In genomic region chrX:56803849-56804681, GRCh38 we compare ENCODE assay signal across 14 cellular contexts.
DNase-seq lines count a peak whose midpoint lies in the region; ATAC-seq and TF ChIP-seq lines count a peak whose summit lies in the region.
"Had no signal": no experiment of that assay in that cellular context is flagged by ENCODE, and none has a peak within 500 bp of the region (broad histone marks: within the 10 kb centered on the region; RNA-seq: fewer than 3 reads in every experiment).

No MANE protein-coding gene starts in this region.

- no peak overlapping the region for H4K8ac ChIP-seq in neuronal stem cell (ENCODE audit: low read depth, low read length)

- H3K27me3 ChIP-seq in GM23338 (ENCODE audit: insufficient read depth) (no peaks in the 10 kb centered on the region), neuronal stem cell (ENCODE audit: control insufficient read depth in 3 of 3, insufficient read depth in 3 of 3, low read depth in 1 of 3, low read length in 3 of 3) (peaks cover 0 to 3% (median 0%) of the 10 kb centered on the region in 3 experiments)
- H3K27me3 ChIP-seq: neutrophil had no signal

- H3K9me3 Mint-ChIP-seq in GM23338 = no peaks in the 10 kb centered on the region; the same call in 1 of the 3 replicates
- H3K9me3 Mint-ChIP-seq: dendritic cell treated with granulocyte-macrophage colony-stimulating factor and Interleukin-4, amounts not matched to agents 40 ng/mL and 50 ng/mL, for 4 days; HFFc6 had no signal

- no peak overlapping the region for H2BK15ac ChIP-seq in neuronal stem cell (ENCODE audit: low read length)

- peaks cover 23% of the 10 kb centered on the region for H3K4me1 Mint-ChIP-seq in GM23338

- H4K20me1 ChIP-seq in GM23338 (replicated peaks; ENCODE audit: insufficient read depth) = no peaks in the 10 kb centered on the region

- H3K27me3 Mint-ChIP-seq in GM23338 (ENCODE audit: insufficient read depth, low read depth, poor library complexity) = peaks cover 2% of the 10 kb centered on the region
- H3K27me3 Mint-ChIP-seq: dendritic cell treated with granulocyte-macrophage colony-stimulating factor and Interleukin-4, amounts not matched to agents 40 ng/mL and 50 ng/mL, for 4 days had no signal

- H3K4ac ChIP-seq in neuronal stem cell (ENCODE audit: low read length) = no peak overlapping the region

- H3K4me2 ChIP-seq in GM23338 (no peak overlapping the region), neuronal stem cell (ENCODE audit: insufficient read depth, low read length, poor library complexity, severe bottlenecking) (no peak overlapping the region)

- ATAC-seq in GM23338 (peak; percentile 58), GM18502 (IDR thresholded peaks at IDR 0.05; ENCODE audit: poor library complexity, unreplicated experiment) (no peak), GM19463 (IDR thresholded peaks at IDR 0.05; ENCODE audit: unreplicated experiment) (no peak)

- no peak overlapping the region for H4K91ac ChIP-seq in neuronal stem cell (ENCODE audit: low read depth, low read length, poor library complexity)

- no peaks in the 10 kb centered on the region for H3F3A ChIP-seq in GM23338 (replicated peaks; ENCODE audit: low read depth)

- peaks cover 3% of the 10 kb centered on the region for H3K79me1 ChIP-seq in neuronal stem cell (ENCODE audit: low read depth, low read length)

- peaks cover 35% of the 10 kb centered on the region for H3K36me3 Mint-ChIP-seq in GM23338 (ENCODE audit: low read depth)

- H3K27ac ChIP-seq in C4-2B (peak overlapping the region; percentile 59), GM23338 (ENCODE audit: low read depth) (peak overlapping the region; percentile 45; the same call in 1 of the 2 replicates), coronary artery (peak overlapping the region in 1 of 2 donors; percentile 3), neuronal stem cell (replicated peaks; ENCODE audit: low read length) (peak overlapping the region; percentile 64)
- H3K27ac ChIP-seq: neutrophil had no signal

- TF ChIP-seq CTCF in C4-2B (conservative IDR thresholded peaks at IDR 0.05) (peak; percentile 36), GM23338 (conservative IDR thresholded peaks at IDR 0.05; ENCODE audit: low read depth in 2 of 2) (no peak), coronary artery (IDR thresholded peaks at IDR 0.05) (peak; percentile 7)

- no peak overlapping the region for H2BK120ac ChIP-seq in neuronal stem cell (ENCODE audit: low read depth, low read length)

- peaks cover 3% of the 10 kb centered on the region; the same call in 1 of the 2 replicates for H3K4me1 ChIP-seq in GM23338 (ENCODE audit: insufficient read depth)
- peaks cover 0 to 5% of the 10 kb centered on the region in 2 donors for H3K4me1 ChIP-seq in neuronal stem cell (ENCODE audit: control insufficient read depth in 2 of 2, insufficient read depth in 1 of 2, low read depth in 1 of 2, low read length in 2 of 2)

- H3K9ac ChIP-seq in neuronal stem cell (ENCODE audit: low read depth, low read length, poor library complexity) = no peak overlapping the region

- no peaks in the 10 kb centered on the region for H3K9me2 ChIP-seq in GM23338 (ENCODE audit: insufficient read depth)

- no peak overlapping the region for H3K14ac ChIP-seq in neuronal stem cell (ENCODE audit: low read length)

- H3K4me3 Mint-ChIP-seq in GM23338 = no peak overlapping the region
- H3K4me3 Mint-ChIP-seq: HFFc6 had no signal

- H3K18ac ChIP-seq in neuronal stem cell (ENCODE audit: low read length) = peak overlapping the region; percentile 19

- H3K27ac Mint-ChIP-seq in GM23338 = no peak overlapping the region
- H3K27ac Mint-ChIP-seq: dendritic cell treated with granulocyte-macrophage colony-stimulating factor and Interleukin-4, amounts not matched to agents 40 ng/mL and 50 ng/mL, for 4 days; HFFc6 had no signal

- H3K36me3 ChIP-seq in GM23338 (ENCODE audit: insufficient read depth) (no peaks in the 10 kb centered on the region), neuronal stem cell (replicated peaks in 1 of 2; ENCODE audit: control insufficient read depth in 2 of 2, insufficient read depth in 2 of 2, low read length in 2 of 2) (peaks cover 0 to 5% of the 10 kb centered on the region in 2 donors)
- H3K36me3 ChIP-seq: neutrophil had no signal

- H3K9me3 ChIP-seq in neuronal stem cell (replicated peaks in 1 of 2; ENCODE audit: control insufficient read depth in 2 of 2, insufficient read depth in 1 of 2, low read depth in 1 of 2, low read length in 2 of 2) = no peaks in the 10 kb centered on the region
- H3K9me3 ChIP-seq: neutrophil had no signal

- H2AFZ ChIP-seq in GM23338 = no peak overlapping the region
- H2AFZ ChIP-seq in neuronal stem cell (ENCODE audit: low read length) = no peak overlapping the region

- H2AK5ac ChIP-seq in neuronal stem cell (ENCODE audit: low read depth, low read length) = no peak overlapping the region

- DNase-seq in GM23338 (ENCODE audit: low spot score) = no peak
- peak; percentile 58 for DNase-seq in coronary artery (ENCODE audit: low spot score)
- no peak for DNase-seq in neuronal stem cell (ENCODE audit: low spot score)
- DNase-seq in NOMO-1 (lab: John Stamatoyannopoulos, UW; ENCODE audit: unreplicated experiment in 2 of 2) = no peak
- DNase-seq in H4 (ENCODE audit: low spot score) = no peak
- DNase-seq: DND-41, HFFc6, NCI-H2081 treated with DMSO at 0.1 percent for 48 hours, SW 1271 had no signal

- no CpG with 5 or more reads among the region's 11 CpGs for WGBS in neuronal stem cell (ENCODE audit: extremely low coverage in 2 of 2, insufficient read length in 2 of 2, insufficient replicate concordance in 1 of 2), 2 donors

- H3K23ac ChIP-seq in neuronal stem cell (ENCODE audit: low read depth, low read length, poor library complexity) = no peak overlapping the region

- H3K4me3 ChIP-seq in GM23338 = no peak overlapping the region
- peak overlapping the region; percentile 23 for H3K4me3 ChIP-seq in coronary artery
- peak overlapping the region in 1 of 2 donors; percentile 39 for H3K4me3 ChIP-seq in neuronal stem cell (ENCODE audit: low read length in 2 of 2)

- peaks cover 14% of the 10 kb centered on the region for H3K79me2 ChIP-seq in GM23338 (replicated peaks; ENCODE audit: insufficient read depth)

- H2BK12ac ChIP-seq in neuronal stem cell (ENCODE audit: low read length) = no peak overlapping the region

- no peak overlapping the region for H2BK5ac ChIP-seq in neuronal stem cell (ENCODE audit: low read length)

TF ChIP-seq in GM23338, 12 proteins besides CTCF, POLR2A, EP300 and RAD21 (continues in another document):
- TF ChIP-seq NANOG (IDR thresholded peaks at IDR 0.05; ENCODE audit: borderline replicate concordance) = no peak
- no peak for TF ChIP-seq STAT1 (IDR thresholded peaks at IDR 0.05; ENCODE audit: unreplicated experiment)
- no peak for TF ChIP-seq ZNF462 (CRISPR knock-in tag; IDR thresholded peaks at IDR 0.05)

Comparison
In these comparisons a context has a peak if more than half of its experiments do, and no peak if none do; other contexts are left out.
1. CTCF ChIP-seq: peak in C4-2B (single experiment) and coronary artery (single experiment); none in GM23338 (0 of 2).